8 cellular contexts compared by ENCODE assay signal in the genomic region with DNA sequence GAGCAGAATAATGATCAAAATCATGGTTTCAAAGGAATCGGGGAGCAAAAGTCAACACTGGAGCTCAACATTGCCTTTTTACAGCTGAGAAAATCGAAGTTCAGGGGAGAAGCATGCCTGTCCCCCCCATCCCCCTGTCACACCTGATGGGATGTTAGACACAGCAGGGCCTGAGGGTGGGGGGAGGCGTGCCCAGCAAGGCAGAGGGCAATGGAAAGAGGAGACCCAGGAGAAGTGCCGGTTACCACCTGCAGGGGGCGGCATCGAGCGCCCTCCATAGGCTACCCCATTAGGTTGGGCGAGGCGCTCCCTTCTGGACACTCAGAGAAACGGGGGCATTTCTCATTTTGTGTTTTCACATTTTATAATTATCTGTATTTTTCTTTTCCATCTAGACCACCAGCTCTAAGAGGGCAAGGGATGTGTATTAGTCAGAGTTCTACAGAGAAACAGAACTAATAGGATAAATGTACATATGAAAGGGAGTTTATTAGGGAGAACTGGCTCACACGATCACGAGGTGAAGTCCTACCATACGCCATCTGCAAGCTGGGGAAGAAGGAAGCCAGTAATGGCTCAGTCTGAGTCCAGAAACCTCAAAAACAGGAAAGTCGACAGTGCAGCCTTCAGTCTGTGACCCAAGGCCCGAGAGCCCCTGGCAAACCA.
DNase-seq lines count a peak whose midpoint lies in the region; ATAC-seq and TF ChIP-seq lines count a peak whose summit lies in the region.

No MANE protein-coding gene starts in this region.

- intact Hi-C loops in ascending aorta (cut with DNase I): no loop called here
- intact Hi-C loops in naive thymus-derived CD4-positive, alpha-beta T cell (cut with micrococcal nuclease): loop anchor here in 1 of 2 donors (1.0 kb wide), 2 partner anchors 255 to 673 kb away; no protein-coding TSS in a partner anchor

- H3K27me3 ChIP-seq in ascending aorta: no peaks in the 10 kb centered on the region
- no peaks in the 10 kb centered on the region for H3K27me3 ChIP-seq in naive thymus-derived CD4-positive, alpha-beta T cell (ENCODE audit: control insufficient read depth in 2 of 2, insufficient read depth in 2 of 2, low read length in 2 of 2)

- H3K36me3 Mint-ChIP-seq in naive thymus-derived CD4-positive, alpha-beta T cell: no peaks in the 10 kb centered on the region

- H3K27ac Mint-ChIP-seq in naive thymus-derived CD4-positive, alpha-beta T cell: no peak overlapping the region

- CTCF ChIA-PET in naive thymus-derived CD4-positive, alpha-beta T cell (lab: Charles Lee): no interaction called here

- peaks cover 0 to 13% (median 11%) of the 10 kb centered on the region in 5 donors for H3K27me3 Mint-ChIP-seq in naive thymus-derived CD4-positive, alpha-beta T cell

- ATAC-seq in GM21367 (IDR thresholded peaks at IDR 0.05; ENCODE audit: unreplicated experiment) (peak; percentile 100), HG03469 (IDR thresholded peaks at IDR 0.05; ENCODE audit: unreplicated experiment) (peak; percentile 98)
- peak; percentile 72 for ATAC-seq in naive thymus-derived CD4-positive, alpha-beta T cell

- no peaks in the 10 kb centered on the region for H3K9me3 ChIP-seq in ascending aorta
- no peaks in the 10 kb centered on the region for H3K9me3 ChIP-seq in naive thymus-derived CD4-positive, alpha-beta T cell (ENCODE audit: control insufficient read depth in 2 of 3, low read length in 3 of 3)

- POLR2A ChIA-PET in naive thymus-derived CD4-positive, alpha-beta T cell (lab: Charles Lee): no interaction called here

- H3K27ac ChIP-seq in ascending aorta: no peak overlapping the region
- H3K27ac ChIP-seq in naive thymus-derived CD4-positive, alpha-beta T cell (ENCODE audit: low read depth, low read length): no peak overlapping the region

- no peaks in the 10 kb centered on the region for H3K36me3 ChIP-seq in ascending aorta
- no peaks in the 10 kb centered on the region for H3K36me3 ChIP-seq in naive thymus-derived CD4-positive, alpha-beta T cell (ENCODE audit: control insufficient read depth in 2 of 3, insufficient read depth in 3 of 3, low read length in 3 of 3)

- no peaks in the 10 kb centered on the region for H3K4me1 ChIP-seq in ascending aorta
- no peaks in the 10 kb centered on the region for H3K4me1 ChIP-seq in naive thymus-derived CD4-positive, alpha-beta T cell (ENCODE audit: control insufficient read depth in 2 of 2, insufficient read depth in 2 of 2, low read length in 2 of 2)

- TF ChIP-seq CTCF in ascending aorta (IDR thresholded peaks at IDR 0.05): peak in 2 of 3 experiments; percentile 7 to 21

- no peak overlapping the region for H3K4me3 ChIP-seq in ascending aorta
- no peak overlapping the region for H3K4me3 ChIP-seq in naive thymus-derived CD4-positive, alpha-beta T cell (ENCODE audit: low read length)

- H3K9me3 Mint-ChIP-seq in naive thymus-derived CD4-positive, alpha-beta T cell: no peaks in the 10 kb centered on the region

- no peak overlapping the region for H3K4me3 Mint-ChIP-seq in naive thymus-derived CD4-positive, alpha-beta T cell

- no peaks in the 10 kb centered on the region for H3K4me1 Mint-ChIP-seq in naive thymus-derived CD4-positive, alpha-beta T cell

- DNase-seq in NCI-H345 (lab: John Stamatoyannopoulos, UW) (peak; percentile 14), NCI-H345 treated with DMSO at 0.1 percent for 48 hours (lab: John Stamatoyannopoulos, UW; ENCODE audit: unreplicated experiment) (no peak), SK-MEL-5 (ENCODE audit: low read depth, low spot score) (peak; percentile 86), ascending aorta (ENCODE audit: low spot score in 2 of 2) (no peak), AG08395 (ENCODE audit: low spot score) (no peak)
- DNase-seq in naive thymus-derived CD4-positive, alpha-beta T cell: peak in 4 of 9 donors; percentile 2 to 64 (median 7)

- in situ Hi-C loops in SK-MEL-5 (cut with HindIII; ENCODE audit: low pct_unique_long_range_greater_than_20kb, low sequenced_read_pairs): no loop called here

Comparison
In these comparisons a context has a peak if more than half of its experiments do, and no peak if none do; other contexts are left out.
1. DNase-seq: peak in NCI-H345 (single experiment) and SK-MEL-5 (single experiment); none in NCI-H345 treated with DMSO at 0.1 percent for 48 hours (single experiment), ascending aorta (0 of 2) and AG08395 (single experiment).
2. Peak in every context shown above with its lines, with median percentiles within 50 percentile points of each other: ATAC-seq.